Comparison of ENCODE assay signal across 30 cellular contexts in genomic region chr1:16093611-16094010, GRCh38. TPM values are rescaled to one million over a fixed set of nuclear protein-coding genes. Genes with fewer than 3 reads are reported as not detected.
"Had no signal": no experiment of that assay in that cellular context is flagged by ENCODE, and none has a peak within 500 bp of the region (broad histone marks: within the 10 kb centered on the region; RNA-seq: fewer than 3 reads in every experiment).

No MANE protein-coding gene starts in this region.

- H3K36me3 Mint-ChIP-seq: activated CD4-positive, alpha-beta memory T cell treated with anti-CD3 and anti-CD28 coated beads for 36 hours; activated naive CD4-positive, alpha-beta T cell treated with anti-CD3 and anti-CD28 coated beads, Interleukin-2, amount 10 ng/mL, durations not matched to agents 7 days and 5 days; activated naive CD8-positive, alpha-beta T cell treated with anti-CD3 and anti-CD28 coated beads, Interleukin-2, amount 10 ng/mL, durations not matched to agents 7 days and 5 days; immature natural killer cell; natural killer cell had no signal

- H3K27ac Mint-ChIP-seq: activated CD4-positive, alpha-beta memory T cell treated with anti-CD3 and anti-CD28 coated beads for 36 hours; activated CD4-positive, alpha-beta T cell treated with anti-CD3 and anti-CD28 coated beads, Interleukin-2, amount 10 ng/mL, durations not matched to agents 24 days and 14 days; activated naive CD4-positive, alpha-beta T cell treated with anti-CD3 and anti-CD28 coated beads, Interleukin-2, amount 10 ng/mL, durations not matched to agents 7 days and 5 days; activated naive CD8-positive, alpha-beta T cell treated with anti-CD3 and anti-CD28 coated beads, Interleukin-2, amount 10 ng/mL, durations not matched to agents 7 days and 5 days; natural killer cell; progenitor cell of endocrine pancreas; stimulated activated effector memory CD8-positive, alpha-beta T cell treated with anti-CD3 and anti-CD28 coated beads, Interleukin-12 subunit alpha, Interleukin-12 subunit beta, amount 100 ng/mL, for 72 hours; T-helper 17 cell had no signal

- H3K9me3 ChIP-seq: ascending aorta, esophagus muscularis mucosa, heart left ventricle, sigmoid colon, stomach, thyroid gland, upper lobe of right lung had no signal

- H3K27me3 ChIP-seq: ascending aorta, brain microvascular endothelial cell, esophagus muscularis mucosa, heart left ventricle, sigmoid colon, thyroid gland, upper lobe of right lung had no signal

- H3K27ac ChIP-seq: ascending aorta, brain microvascular endothelial cell, esophagus muscularis mucosa, foreskin keratinocyte, heart left ventricle, sigmoid colon, stomach, thyroid gland, upper lobe of right lung, WERI-Rb-1 had no signal

- FAIRE-seq: small intestine had no signal

- H3K4me1 Mint-ChIP-seq: activated CD4-positive, alpha-beta T cell treated with anti-CD3 and anti-CD28 coated beads, Interleukin-2, amount 10 ng/mL, durations not matched to agents 24 days and 14 days; activated naive CD4-positive, alpha-beta T cell treated with anti-CD3 and anti-CD28 coated beads, Interleukin-2, amount 10 ng/mL, durations not matched to agents 7 days and 5 days; activated naive CD8-positive, alpha-beta T cell treated with anti-CD3 and anti-CD28 coated beads, Interleukin-2, amount 10 ng/mL, durations not matched to agents 7 days and 5 days had no signal

- H3K4me3 Mint-ChIP-seq: activated CD4-positive, alpha-beta memory T cell treated with anti-CD3 and anti-CD28 coated beads for 36 hours; activated CD4-positive, alpha-beta T cell treated with anti-CD3 and anti-CD28 coated beads, Interleukin-2, amount 10 ng/mL, durations not matched to agents 24 days and 14 days; activated naive CD4-positive, alpha-beta T cell treated with anti-CD3 and anti-CD28 coated beads, Interleukin-2, amount 10 ng/mL, durations not matched to agents 7 days and 5 days; activated naive CD8-positive, alpha-beta T cell treated with anti-CD3 and anti-CD28 coated beads, Interleukin-2, amount 10 ng/mL, durations not matched to agents 7 days and 5 days; immature natural killer cell; natural killer cell; stimulated activated effector memory CD8-positive, alpha-beta T cell treated with anti-CD3 and anti-CD28 coated beads, Interleukin-12 subunit alpha, Interleukin-12 subunit beta, amount 100 ng/mL, for 72 hours; T-helper 17 cell had no signal

- H3K9me3 Mint-ChIP-seq: activated CD4-positive, alpha-beta memory T cell treated with anti-CD3 and anti-CD28 coated beads for 36 hours; activated CD4-positive, alpha-beta T cell treated with anti-CD3 and anti-CD28 coated beads, Interleukin-2, amount 10 ng/mL, durations not matched to agents 24 days and 14 days; activated naive CD4-positive, alpha-beta T cell treated with anti-CD3 and anti-CD28 coated beads, Interleukin-2, amount 10 ng/mL, durations not matched to agents 7 days and 5 days; activated naive CD8-positive, alpha-beta T cell treated with anti-CD3 and anti-CD28 coated beads, Interleukin-2, amount 10 ng/mL, durations not matched to agents 7 days and 5 days; immature natural killer cell; natural killer cell; stimulated activated effector memory CD8-positive, alpha-beta T cell treated with anti-CD3 and anti-CD28 coated beads, Interleukin-12 subunit alpha, Interleukin-12 subunit beta, amount 100 ng/mL, for 72 hours had no signal

- ATAC-seq: foreskin keratinocyte; heart left ventricle; natural killer cell; stimulated activated effector memory CD8-positive, alpha-beta T cell treated with anti-CD3 and anti-CD28 coated beads, Interleukin-12 subunit alpha, Interleukin-12 subunit beta, amount 100 ng/mL, for 72 hours; T-helper 17 cell; upper lobe of right lung had no signal

- H3K36me3 ChIP-seq: ascending aorta, brain microvascular endothelial cell, esophagus muscularis mucosa, heart left ventricle, sigmoid colon, stomach, thyroid gland, upper lobe of right lung, WERI-Rb-1 had no signal

- H3K4me1 ChIP-seq: ascending aorta, foreskin keratinocyte, sigmoid colon, stomach, thyroid gland, upper lobe of right lung had no signal

- H3K4me3 ChIP-seq: ascending aorta, esophagus muscularis mucosa, heart left ventricle, sigmoid colon, stomach, thyroid gland, upper lobe of right lung had no signal

- DNase-seq: activated CD4-positive, alpha-beta memory T cell treated with anti-CD3 and anti-CD28 coated beads for 36 hours; activated CD4-positive, alpha-beta T cell treated with anti-CD3 and anti-CD28 coated beads, Interleukin-2, amount 10 ng/mL, durations not matched to agents 24 days and 14 days; activated CD4-positive, CD25-positive, alpha-beta regulatory T cell treated with anti-CD3 and anti-CD28 coated beads, Interleukin-2, amount 50 U/mL, for 72 hours; activated CD8-positive, alpha-beta memory T cell treated with anti-CD3 and anti-CD28 coated beads, Interleukin-2, amount 50 U/mL, for 4 hours; activated gamma-delta T cell; activated naive CD4-positive, alpha-beta T cell treated with anti-CD3 and anti-CD28 coated beads, Interleukin-2, amount 10 ng/mL, durations not matched to agents 7 days and 5 days; activated naive CD8-positive, alpha-beta T cell treated with anti-CD3 and anti-CD28 coated beads, Interleukin-2, amount 10 ng/mL, durations not matched to agents 7 days and 5 days; activated T-cell treated with anti-CD3 and anti-CD28 coated beads, Interleukin-2, amount 50 U/mL, for 1 hour; brain microvascular endothelial cell; cortex of kidney; foreskin keratinocyte; hypothalamus; immature natural killer cell; natural killer cell; sigmoid colon; small intestine; stimulated activated CD4-positive, alpha-beta T cell treated with anti-CD3 and anti-CD28 coated beads, Interleukin-4, amount 100 ng/mL, for 24 hours; stomach; T-helper 17 cell; T1000; thyroid gland; upper lobe of right lung; WERI-Rb-1 had no signal

RNA-seq across cellular contexts. Expression of gene FAM131C, which starts 20.2 kb away (rescaled TPM):
- total RNA-seq: natural killer cell, stomach, T-helper 17 cell, upper lobe of right lung had no signal
- polyA plus RNA-seq: immature natural killer cell had no signal

RNA-seq across cellular contexts. Expression of gene CLCNKB, which starts 50.0 kb away (rescaled TPM):
- total RNA-seq: activated CD4-positive, alpha-beta memory T cell treated with anti-CD3 and anti-CD28 coated beads for 36 hours; activated CD4-positive, alpha-beta T cell treated with anti-CD3 and anti-CD28 coated beads, Interleukin-2, amount 10 ng/mL, durations not matched to agents 24 days and 14 days; activated CD8-positive, alpha-beta memory T cell treated with anti-CD3 and anti-CD28 coated beads for 36 hours; activated naive CD8-positive, alpha-beta T cell treated with anti-CD3 and anti-CD28 coated beads, Interleukin-2, amount 10 ng/mL, durations not matched to agents 7 days and 5 days; ascending aorta; foreskin keratinocyte; natural killer cell; osteocyte; T-helper 17 cell had no signal
- polyA plus RNA-seq: foreskin keratinocyte, immature natural killer cell had no signal
